ENCODE assay signal across 23 cellular contexts in the genomic region with DNA sequence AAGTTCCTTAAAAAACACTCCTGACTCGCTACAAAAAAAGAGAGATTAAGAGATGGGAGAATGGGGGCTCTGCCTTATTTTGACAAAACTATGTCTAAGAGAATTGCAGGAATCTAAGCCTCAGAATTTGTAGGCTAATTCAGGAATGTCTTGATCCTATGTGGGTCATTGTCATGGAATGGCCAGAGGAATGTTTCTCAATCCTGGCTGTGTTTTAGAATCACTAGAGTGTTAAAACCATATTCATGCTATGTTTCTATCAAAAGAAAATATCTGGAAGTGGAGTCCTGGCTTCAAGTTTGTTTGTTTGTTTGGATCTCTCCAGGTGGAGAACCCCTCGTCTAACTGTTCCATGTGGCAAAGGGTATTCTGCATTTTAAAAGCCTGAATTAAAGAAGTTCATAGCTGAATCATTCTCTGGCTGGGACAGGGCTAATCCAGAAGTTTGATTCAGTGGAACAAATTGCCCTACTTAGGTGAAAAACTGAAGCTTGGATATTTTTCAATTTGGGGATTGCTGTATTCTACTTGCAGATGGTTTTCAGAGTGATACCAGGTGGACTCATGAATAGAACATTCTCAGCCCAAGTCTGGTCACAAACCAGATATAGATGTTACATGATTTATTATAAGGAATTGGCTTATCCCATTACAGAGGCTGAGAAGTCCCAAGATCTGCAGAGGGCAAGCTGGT. TPM values are rescaled to one million over a fixed set of nuclear protein-coding genes. Genes with fewer than 3 reads are reported as not detected.
A peak's percentile ranks its signal among the peaks of the same experiment; 100 is the strongest.
DNase-seq lines count a peak whose midpoint lies in the region; ATAC-seq and TF ChIP-seq lines count a peak whose summit lies in the region.
"Had no signal": no experiment of that assay in that cellular context is flagged by ENCODE, and none has a peak within 500 bp of the region (broad histone marks: within the 10 kb centered on the region; RNA-seq: fewer than 3 reads in every experiment).

No MANE protein-coding gene starts in this region.

- DNase-seq in GM03348 (ENCODE audit: low spot score) (peak; percentile 73), NT2/D1 (ENCODE audit: low read depth, low spot score) (peak; percentile 48), fibroblast of the aortic adventitia (ENCODE audit: low read depth) (peak; percentile 15), renal cortical epithelial cell (ENCODE audit: low read depth) (peak; percentile 27), NCI-H1436 (lab: John Stamatoyannopoulos, UW) (no peak), iPS-NIHi7 (ENCODE audit: extremely low spot score) (no peak)
- DNase-seq in stimulated activated CD4-positive, alpha-beta T cell treated with anti-CD3 and anti-CD28 coated beads, Interleukin-15, amount 100 ng/mL, for 24 hours: no peak
- DNase-seq: activated CD4-positive, alpha-beta T cell treated with anti-CD3 and anti-CD28 coated beads for 1 hour; activated CD8-positive, alpha-beta memory T cell treated with anti-CD3 and anti-CD28 coated beads, Interleukin-2, amount 10 ng/mL, durations not matched to agents 7 days and 5 days; left colon; NCI-H1694; NCI-H226; right cardiac atrium; stimulated activated CD4-positive, alpha-beta T cell treated with anti-CD3 and anti-CD28 coated beads, Interleukin-1b, Interleukin-23, amount 100 ng/mL, for 48 hours; stimulated activated naive CD8-positive, alpha-beta T cell treated with anti-CD3 and anti-CD28 coated beads, Interleukin-15, Interleukin-2, amounts not matched to agents 100 U/mL and 50 U/mL, for 24 hours; transverse colon had no signal

- H3K36me3 ChIP-seq in NT2/D1 (ENCODE audit: insufficient read depth, insufficient read length, low read length): no peaks in the 10 kb centered on the region
- H3K36me3 ChIP-seq: transverse colon had no signal

- H3K9me3 ChIP-seq in NT2/D1 (ENCODE audit: insufficient read depth, low read length): peaks cover 6% of the 10 kb centered on the region; the same call in 1 of the 2 replicates
- H3K9me3 ChIP-seq: transverse colon had no signal

- ATAC-seq in HG02610 (IDR thresholded peaks at IDR 0.05; ENCODE audit: unreplicated experiment): no peak
- ATAC-seq: activated CD8-positive, alpha-beta memory T cell treated with anti-CD3 and anti-CD28 coated beads, Interleukin-2, amount 10 ng/mL, durations not matched to agents 7 days and 5 days; activated T-helper 17 cell treated with anti-CD3 and anti-CD28 coated beads, Interleukin-2, amount 50 U/mL, for 72 hours; left colon; Panc1; right cardiac atrium; stimulated activated naive CD8-positive, alpha-beta T cell treated with anti-CD3 and anti-CD28 coated beads, Interleukin-15, Interleukin-2, amounts not matched to agents 100 U/mL and 50 U/mL, for 24 hours had no signal

- H3K27me3 ChIP-seq in NT2/D1 (ENCODE audit: insufficient read depth, insufficient read length): no peaks in the 10 kb centered on the region

- H3K4me1 ChIP-seq in NT2/D1 (ENCODE audit: insufficient read depth, insufficient read length): no peaks in the 10 kb centered on the region

- no peak overlapping the region for H3K9ac ChIP-seq in NT2/D1 (ENCODE audit: insufficient read length, low read depth)

- no peak for TF ChIP-seq CTCF in fibroblast of the aortic adventitia (IDR thresholded peaks at IDR 0.05; ENCODE audit: insufficient read depth, low read length)

- H3K4me3 ChIP-seq in NT2/D1 (ENCODE audit: insufficient read length, low read depth) (no peak overlapping the region), fibroblast of the aortic adventitia (ENCODE audit: low read depth, low read length) (no peak overlapping the region)
- H3K4me3 ChIP-seq: hepatocyte, SK-N-MC, transverse colon had no signal

RNA-seq across cellular contexts. Expression of gene GJD2, which starts 28.2 kb away (rescaled TPM):
- total RNA-seq in fibroblast of the aortic adventitia (ENCODE audit: low replicate concordance): not detected in 2 replicates
- not detected in 2 replicates for total RNA-seq in renal cortical epithelial cell
- total RNA-seq: activated CD8-positive, alpha-beta memory T cell treated with anti-CD3 and anti-CD28 coated beads, Interleukin-2, amount 10 ng/mL, durations not matched to agents 7 days and 5 days; activated T-helper 17 cell treated with anti-CD3 and anti-CD28 coated beads, Interleukin-2, amount 50 U/mL, for 72 hours; fibroblast of lung; HT1080; left colon; transverse colon had no signal

Comparison
In these comparisons a context has a peak if more than half of its experiments do, and no peak if none do; other contexts are left out.
1. DNase-seq: peak in GM03348 (single experiment), NT2/D1 (single experiment), fibroblast of the aortic adventitia (single experiment) and renal cortical epithelial cell (single experiment); none in stimulated activated CD4-positive, alpha-beta T cell treated with anti-CD3 and anti-CD28 coated beads, Interleukin-15, amount 100 ng/mL, for 24 hours (single experiment), NCI-H1436 (single experiment) and iPS-NIHi7 (single experiment).